ENCODE assay signal across 12 cellular contexts in genomic region chr18:37298816-37299215, GRCh38.
DNase-seq lines count a peak whose midpoint lies in the region; FAIRE-seq and TF ChIP-seq lines count a peak whose summit lies in the region.
"Had no signal": no experiment of that assay in that cellular context is flagged by ENCODE, and none has a peak within 500 bp of the region (broad histone marks: within the 10 kb centered on the region; RNA-seq: fewer than 3 reads in every experiment).

No MANE protein-coding gene starts in this region.

- no peaks in the 10 kb centered on the region for H3K36me3 Mint-ChIP-seq in CD14-positive monocyte
- H3K36me3 Mint-ChIP-seq in chondrocyte (ENCODE audit: low read depth), result no peaks in the 10 kb centered on the region
- no peaks in the 10 kb centered on the region for H3K36me3 Mint-ChIP-seq in osteocyte (ENCODE audit: unreplicated experiment)

- no peaks in the 10 kb centered on the region for H3K9me3 ChIP-seq in HEK293 (ENCODE audit: control insufficient read depth, insufficient read depth, low read depth, low read length)
- H3K9me3 ChIP-seq: testis had no signal

- no peak overlapping the region for H3K4me3 Mint-ChIP-seq in CD14-positive monocyte
- no peak overlapping the region for H3K4me3 Mint-ChIP-seq in chondrocyte (ENCODE audit: unreplicated experiment)
- no peak overlapping the region for H3K4me3 Mint-ChIP-seq in osteocyte (ENCODE audit: unreplicated experiment)
- H3K4me3 Mint-ChIP-seq: activated CD4-positive, alpha-beta T cell treated with anti-CD3 and anti-CD28 coated beads for 36 hours had no signal

- H3K4me1 ChIP-seq in HEK293 (ENCODE audit: control insufficient read depth, insufficient read depth, low read length), result peaks cover 7% of the 10 kb centered on the region
- H3K4me1 ChIP-seq: testis had no signal

- TF ChIP-seq CTCF in CD14-positive monocyte (IDR thresholded peaks at IDR 0.05), result no peak
- no peak for TF ChIP-seq CTCF in HEK293 (tag by site-specific recombination; IDR thresholded peaks at IDR 0.05)
- TF ChIP-seq CTCF in chondrocyte (IDR thresholded peaks at IDR 0.05), result no peak
- no peak for TF ChIP-seq CTCF in osteocyte (IDR thresholded peaks at IDR 0.05)
- TF ChIP-seq CTCF in D721Med (IDR thresholded peaks at IDR 0.05; ENCODE audit: insufficient read depth, missing control alignments), result no peak

- H3K9me3 Mint-ChIP-seq in CD14-positive monocyte, result peaks cover 0 to 4% (median 0%) of the 10 kb centered on the region in 7 donors
- no peaks in the 10 kb centered on the region for H3K9me3 Mint-ChIP-seq in chondrocyte (ENCODE audit: low read depth)
- H3K9me3 Mint-ChIP-seq in osteocyte (ENCODE audit: unreplicated experiment), result no peaks in the 10 kb centered on the region

- intact Hi-C loops in CD14-positive monocyte (cut with micrococcal nuclease), result no loop called here

- H3K27me3 Mint-ChIP-seq in CD14-positive monocyte (ENCODE audit: low read depth in 3 of 3) (peaks cover 2 to 6% (median 5%) of the 10 kb centered on the region in 3 donors), chondrocyte (ENCODE audit: low read depth) (no peaks in the 10 kb centered on the region), osteocyte (ENCODE audit: unreplicated experiment) (peaks cover 5% of the 10 kb centered on the region)

- DNase-seq in CD14-positive monocyte (ENCODE audit: low spot score) (peak; percentile 30), chondrocyte (ENCODE audit: low spot score) (no peak), osteocyte (ENCODE audit: extremely low spot score, unreplicated experiment) (no peak), D721Med (ENCODE audit: insufficient read length, low spot score) (no peak), iPS-NIHi11 (ENCODE audit: low spot score) (no peak)
- no peak for DNase-seq in stimulated activated CD4-positive, alpha-beta T cell treated with anti-CD3 and anti-CD28 coated beads, Interleukin-2, amount 100 ng/mL, for 24 hours
- no peak for DNase-seq in effector CD8-positive, alpha-beta T cell (lab: John Stamatoyannopoulos, UW)
- DNase-seq: activated effector memory CD4-positive, alpha-beta T cell treated with Interleukin-2 at 50 U/mL for 16 hours had no signal

- POLR2A ChIA-PET in HEK293 (lab: Yijun Ruan, JAX), result no interaction called here

- no peak for FAIRE-seq in D721Med (lab: Jason Lieb, UNC)
- FAIRE-seq: colon had no signal

- CTCF ChIA-PET in HEK293 (lab: Yijun Ruan, JAX), result interaction anchor here (0.6 to 1.5 kb wide), 2 partner anchors 22 to 44 kb away, joined by 3 read pairs; no protein-coding TSS in a partner anchor

- H3K36me3 ChIP-seq in HEK293 (ENCODE audit: control insufficient read depth in 2 of 2, insufficient read depth in 1 of 2, low read length in 2 of 2), result no peaks in the 10 kb centered on the region

- H3K27ac Mint-ChIP-seq in CD14-positive monocyte, result peak overlapping the region in 1 of 7 donors; percentile 38
- peak overlapping the region; percentile 98 for H3K27ac Mint-ChIP-seq in chondrocyte (ENCODE audit: unreplicated experiment)
- H3K27ac Mint-ChIP-seq in osteocyte (ENCODE audit: unreplicated experiment), result peak overlapping the region; percentile 99
- H3K27ac Mint-ChIP-seq: activated CD4-positive, alpha-beta T cell treated with anti-CD3 and anti-CD28 coated beads for 36 hours had no signal

- no peak overlapping the region for H3K4me3 ChIP-seq in HEK293 (ENCODE audit: low read depth, low read length)
- H3K4me3 ChIP-seq: testis had no signal

- H3K4me1 Mint-ChIP-seq in CD14-positive monocyte (peaks cover 4% of the 10 kb centered on the region), chondrocyte (ENCODE audit: low read depth) (peaks cover 39% of the 10 kb centered on the region), osteocyte (ENCODE audit: unreplicated experiment) (peaks cover 25% of the 10 kb centered on the region)
- H3K4me1 Mint-ChIP-seq: activated CD4-positive, alpha-beta T cell treated with anti-CD3 and anti-CD28 coated beads for 36 hours had no signal

- H3K27ac ChIP-seq in HEK293 (ENCODE audit: extremely low read depth, low read depth, low read length), result no peak overlapping the region
- H3K27ac ChIP-seq: testis had no signal

TF ChIP-seq in HEK293, 187 proteins besides CTCF, POLR2A, EP300 and RAD21:
- TF ChIP-seq ZIC2 (tag by site-specific recombination; IDR thresholded peaks at IDR 0.05) (peak; percentile 29; the same call in 1 of the 2 replicates), ZNF398 (tag by site-specific recombination; IDR thresholded peaks at IDR 0.05) (peak; percentile 26; the same call in 1 of the 2 replicates), KLF1 (tag by site-specific recombination; IDR thresholded peaks at IDR 0.05) (no peak)
